ENCODE assay signal across 11 cellular contexts in genomic region chr3:102078864-102079808, GRCh38.
DNase-seq lines count a peak whose midpoint lies in the region; ATAC-seq and TF ChIP-seq lines count a peak whose summit lies in the region.
"Had no signal": no experiment of that assay in that cellular context is flagged by ENCODE, and none has a peak within 500 bp of the region (broad histone marks: within the 10 kb centered on the region; RNA-seq: fewer than 3 reads in every experiment).

No MANE protein-coding gene starts in this region.

- no peaks in the 10 kb centered on the region for H3K27me3 Mint-ChIP-seq in CD8-positive, alpha-beta T cell (ENCODE audit: low read depth)
- H3K27me3 Mint-ChIP-seq in activated CD8-positive, alpha-beta T cell treated with anti-CD3 and anti-CD28 coated beads for 36 hours, result peaks cover 2% of the 10 kb centered on the region

- peak; percentile 68 for ATAC-seq in CD8-positive, alpha-beta T cell
- peak; percentile 45 for ATAC-seq in activated CD8-positive, alpha-beta T cell treated with anti-CD3 and anti-CD28 coated beads for 36 hours
- peak; percentile 92 to 96 for ATAC-seq in lower lobe of right lung
- ATAC-seq in GM18873 (IDR thresholded peaks at IDR 0.05; ENCODE audit: low FRiP score, unreplicated experiment), result no peak

- H3K9me3 ChIP-seq in CD8-positive, alpha-beta T cell (ENCODE audit: low read length), result no peaks in the 10 kb centered on the region
- H3K9me3 ChIP-seq in lower lobe of right lung, result no peaks in the 10 kb centered on the region

- H3K27ac ChIP-seq in CD8-positive, alpha-beta T cell (ENCODE audit: low read depth, low read length), result peak overlapping the region; percentile 36
- peak overlapping the region; percentile 68 for H3K27ac ChIP-seq in lower lobe of right lung

- no peaks in the 10 kb centered on the region for H3K36me3 Mint-ChIP-seq in CD8-positive, alpha-beta T cell
- H3K36me3 Mint-ChIP-seq in activated CD8-positive, alpha-beta T cell treated with anti-CD3 and anti-CD28 coated beads for 36 hours (ENCODE audit: low read depth), result peaks cover 6% of the 10 kb centered on the region

- TF ChIP-seq CTCF in CD8-positive, alpha-beta T cell (IDR thresholded peaks at IDR 0.05), result no peak
- TF ChIP-seq CTCF in activated CD8-positive, alpha-beta T cell treated with anti-CD3 and anti-CD28 coated beads for 36 hours (IDR thresholded peaks at IDR 0.05), result no peak
- TF ChIP-seq CTCF in lower lobe of right lung (IDR thresholded peaks at IDR 0.05), result no peak

- H3K4me3 Mint-ChIP-seq in CD8-positive, alpha-beta T cell, result peak overlapping the region; percentile 41
- H3K4me3 Mint-ChIP-seq in activated CD8-positive, alpha-beta T cell treated with anti-CD3 and anti-CD28 coated beads for 36 hours, result peak overlapping the region; percentile 29

- no peaks in the 10 kb centered on the region for H3K27me3 ChIP-seq in CD8-positive, alpha-beta T cell (ENCODE audit: insufficient read depth, low read length)
- no peaks in the 10 kb centered on the region for H3K27me3 ChIP-seq in lower lobe of right lung (ENCODE audit: low read depth)

- intact Hi-C loops in CD8-positive, alpha-beta T cell (cut with DNase I, micrococcal nuclease), result loop anchor here in 1 of 2 experiments (2.0 to 10.0 kb wide), 2 partner anchors 34 to 134 kb away; no protein-coding TSS in a partner anchor
- intact Hi-C loops in activated CD8-positive, alpha-beta T cell treated with anti-CD3 and anti-CD28 coated beads for 36 hours (cut with micrococcal nuclease), result no loop called here
- intact Hi-C loops in lower lobe of right lung (cut with DNase I), result no loop called here

- peaks cover 33% of the 10 kb centered on the region for H3K4me1 ChIP-seq in CD8-positive, alpha-beta T cell (ENCODE audit: insufficient read depth, low read length)
- H3K4me1 ChIP-seq in lower lobe of right lung, result peaks cover 8% of the 10 kb centered on the region

- peaks cover 60% of the 10 kb centered on the region for H3K4me1 Mint-ChIP-seq in CD8-positive, alpha-beta T cell (ENCODE audit: low read depth)
- H3K4me1 Mint-ChIP-seq in activated CD8-positive, alpha-beta T cell treated with anti-CD3 and anti-CD28 coated beads for 36 hours (ENCODE audit: low read depth), result peaks cover 33% of the 10 kb centered on the region

- peak in 3 of 7 experiments; percentile 9 to 55 (median 11) for DNase-seq in CD8-positive, alpha-beta T cell
- peak; percentile 72 for DNase-seq in KG1 (lab: John Stamatoyannopoulos, UW)
- DNase-seq in activated CD8-positive, alpha-beta T cell treated with anti-CD3 and anti-CD28 coated beads for 36 hours, result peak; percentile 23
- DNase-seq in lower lobe of right lung, result peak; percentile 65
- DNase-seq in central memory CD4-positive, alpha-beta T cell, result no peak
- no peak for DNase-seq in HT-29 (ENCODE audit: low spot score)
- DNase-seq in NCI-H1694 (lab: John Stamatoyannopoulos, UW), result no peak
- DNase-seq: activated effector memory CD4-positive, alpha-beta T cell treated with Interleukin-2 at 50 U/mL for 16 hours; NCI-H1417 treated with DMSO at 0.1 percent for 48 hours; SIG-M5 had no signal

- no peaks in the 10 kb centered on the region for H3K36me3 ChIP-seq in CD8-positive, alpha-beta T cell (ENCODE audit: insufficient read depth, low read length)
- H3K36me3 ChIP-seq in lower lobe of right lung, result no peaks in the 10 kb centered on the region

- no peak overlapping the region for H3K4me3 ChIP-seq in CD8-positive, alpha-beta T cell (ENCODE audit: low read depth, low read length)
- no peak overlapping the region for H3K4me3 ChIP-seq in lower lobe of right lung

- peak overlapping the region; percentile 97 for H3K27ac Mint-ChIP-seq in CD8-positive, alpha-beta T cell
- peak overlapping the region; percentile 87 for H3K27ac Mint-ChIP-seq in activated CD8-positive, alpha-beta T cell treated with anti-CD3 and anti-CD28 coated beads for 36 hours

- no peaks in the 10 kb centered on the region for H3K9me3 Mint-ChIP-seq in CD8-positive, alpha-beta T cell
- H3K9me3 Mint-ChIP-seq in activated CD8-positive, alpha-beta T cell treated with anti-CD3 and anti-CD28 coated beads for 36 hours, result peaks cover 17% of the 10 kb centered on the region

- POLR2A ChIA-PET in CD8-positive, alpha-beta T cell (lab: Charles Lee), result interaction anchor here (0.8 to 2.0 kb wide), 6 partner anchors 11 to 229 kb away, joined by 3 to 7 read pairs (median 4); no protein-coding TSS in a partner anchor
- POLR2A ChIA-PET in activated CD8-positive, alpha-beta T cell treated with anti-CD3 and anti-CD28 coated beads for 36 hours (lab: Charles Lee), result interaction anchor here (0.6 to 1.3 kb wide), 5 partner anchors 10 to 271 kb away, joined by 3 to 5 read pairs (median 4); partner anchors contain the start of gene NFKBIZ

- CTCF ChIA-PET in CD8-positive, alpha-beta T cell (lab: Charles Lee), result interaction anchor here (1.0 to 2.5 kb wide), 3 partner anchors 11 to 146 kb away, joined by 3 to 12 read pairs (median 4); no protein-coding TSS in a partner anchor
- CTCF ChIA-PET in activated CD8-positive, alpha-beta T cell treated with anti-CD3 and anti-CD28 coated beads for 36 hours (lab: Charles Lee), result interaction anchor here (1.2 to 1.5 kb wide), 2 partner anchors 21 to 150 kb away, joined by 3 to 6 read pairs; no protein-coding TSS in a partner anchor

Comparison
In these comparisons a context has a peak if more than half of its experiments do, and no peak if none do; other contexts are left out.
1. DNase-seq: peak in KG1 (single experiment), activated CD8-positive, alpha-beta T cell treated with anti-CD3 and anti-CD28 coated beads for 36 hours (single experiment) and lower lobe of right lung (single experiment); none in central memory CD4-positive, alpha-beta T cell (single experiment), HT-29 (single experiment) and NCI-H1694 (single experiment).